In genomic region chr10:48724127-48724526, GRCh38 we compare ENCODE assay signal across 1 cellular context.
TF ChIP-seq lines count a peak whose summit lies in the region.

No MANE protein-coding gene starts in this region.

TF ChIP-seq in GM23338, 12 proteins besides CTCF, POLR2A, EP300 and RAD21 (continued from another document):
- TF ChIP-seq ZNF462 (CRISPR knock-in tag; IDR thresholded peaks at IDR 0.05) (no peak), NANOG (IDR thresholded peaks at IDR 0.05; ENCODE audit: borderline replicate concordance) (no peak), REST (IDR thresholded peaks at IDR 0.05; ENCODE audit: unreplicated experiment) (peak; percentile 46)
TF ChIP-seq in GM23338: peak in this region for 1.
